ENCODE assay signal across 1 cellular context in the genomic region with DNA sequence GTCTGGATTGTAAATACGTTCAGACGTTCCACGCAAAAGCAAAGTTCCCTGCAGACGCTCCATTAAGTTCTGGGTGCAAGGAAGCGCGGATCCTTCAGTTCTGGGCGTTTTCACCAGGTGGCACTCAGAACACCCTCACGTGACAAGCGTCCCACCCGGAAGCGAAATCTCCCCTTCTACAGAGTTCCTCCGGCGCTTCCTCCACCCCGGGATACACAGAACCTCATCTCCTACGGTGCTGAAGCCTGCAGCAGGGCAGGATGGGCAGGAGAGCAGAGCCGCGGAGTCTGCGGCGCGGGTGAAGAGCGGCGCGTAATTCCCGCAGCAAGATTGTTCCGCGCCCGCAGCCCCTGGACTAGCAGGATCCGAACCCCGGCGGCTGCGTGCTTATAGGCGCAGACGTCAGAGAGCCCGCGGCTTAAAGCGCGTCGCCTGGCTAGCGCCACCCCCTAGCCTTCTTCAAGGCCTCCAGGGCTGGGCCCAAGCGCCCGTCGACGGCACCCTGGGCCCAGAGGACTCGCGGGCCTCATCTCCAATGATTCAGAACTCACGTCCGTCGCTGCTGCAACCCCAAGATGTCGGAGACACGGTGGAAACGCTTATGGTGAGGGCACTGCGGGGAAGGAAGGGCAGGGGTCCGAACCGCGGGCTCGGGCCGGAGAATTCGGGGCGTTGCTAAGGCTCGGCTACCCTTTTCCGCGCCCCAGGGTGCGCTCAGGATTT.
TF ChIP-seq lines count a peak whose summit lies in the region.

A gene with protein sequence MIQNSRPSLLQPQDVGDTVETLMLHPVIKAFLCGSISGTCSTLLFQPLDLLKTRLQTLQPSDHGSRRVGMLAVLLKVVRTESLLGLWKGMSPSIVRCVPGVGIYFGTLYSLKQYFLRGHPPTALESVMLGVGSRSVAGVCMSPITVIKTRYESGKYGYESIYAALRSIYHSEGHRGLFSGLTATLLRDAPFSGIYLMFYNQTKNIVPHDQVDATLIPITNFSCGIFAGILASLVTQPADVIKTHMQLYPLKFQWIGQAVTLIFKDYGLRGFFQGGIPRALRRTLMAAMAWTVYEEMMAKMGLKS (plus strand): TSS at position 181 of the 723 bp plus-strand sequence. CDS start 355 bp downstream, at position 536.

TF ChIP-seq in Ishikawa, 13 proteins besides CTCF, POLR2A, EP300 and RAD21 (continued from another document):
- TF ChIP-seq, protein P1, sequence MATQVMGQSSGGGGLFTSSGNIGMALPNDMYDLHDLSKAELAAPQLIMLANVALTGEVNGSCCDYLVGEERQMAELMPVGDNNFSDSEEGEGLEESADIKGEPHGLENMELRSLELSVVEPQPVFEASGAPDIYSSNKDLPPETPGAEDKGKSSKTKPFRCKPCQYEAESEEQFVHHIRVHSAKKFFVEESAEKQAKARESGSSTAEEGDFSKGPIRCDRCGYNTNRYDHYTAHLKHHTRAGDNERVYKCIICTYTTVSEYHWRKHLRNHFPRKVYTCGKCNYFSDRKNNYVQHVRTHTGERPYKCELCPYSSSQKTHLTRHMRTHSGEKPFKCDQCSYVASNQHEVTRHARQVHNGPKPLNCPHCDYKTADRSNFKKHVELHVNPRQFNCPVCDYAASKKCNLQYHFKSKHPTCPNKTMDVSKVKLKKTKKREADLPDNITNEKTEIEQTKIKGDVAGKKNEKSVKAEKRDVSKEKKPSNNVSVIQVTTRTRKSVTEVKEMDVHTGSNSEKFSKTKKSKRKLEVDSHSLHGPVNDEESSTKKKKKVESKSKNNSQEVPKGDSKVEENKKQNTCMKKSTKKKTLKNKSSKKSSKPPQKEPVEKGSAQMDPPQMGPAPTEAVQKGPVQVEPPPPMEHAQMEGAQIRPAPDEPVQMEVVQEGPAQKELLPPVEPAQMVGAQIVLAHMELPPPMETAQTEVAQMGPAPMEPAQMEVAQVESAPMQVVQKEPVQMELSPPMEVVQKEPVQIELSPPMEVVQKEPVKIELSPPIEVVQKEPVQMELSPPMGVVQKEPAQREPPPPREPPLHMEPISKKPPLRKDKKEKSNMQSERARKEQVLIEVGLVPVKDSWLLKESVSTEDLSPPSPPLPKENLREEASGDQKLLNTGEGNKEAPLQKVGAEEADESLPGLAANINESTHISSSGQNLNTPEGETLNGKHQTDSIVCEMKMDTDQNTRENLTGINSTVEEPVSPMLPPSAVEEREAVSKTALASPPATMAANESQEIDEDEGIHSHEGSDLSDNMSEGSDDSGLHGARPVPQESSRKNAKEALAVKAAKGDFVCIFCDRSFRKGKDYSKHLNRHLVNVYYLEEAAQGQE (IDR thresholded peaks at IDR 0.05; ENCODE audit: low read depth) = no peak
